In genomic region chr20:51560550-51561307, GRCh38 we compare ENCODE assay signal across 13 cellular contexts. TPM values are rescaled to one million over a fixed set of nuclear protein-coding genes. Genes with fewer than 3 reads are reported as not detected.
DNase-seq lines count a peak whose midpoint lies in the region; ATAC-seq, FAIRE-seq and TF ChIP-seq lines count a peak whose summit lies in the region.
"Had no signal": no experiment of that assay in that cellular context is flagged by ENCODE, and none has a peak within 500 bp of the region (broad histone marks: within the 10 kb centered on the region; RNA-seq: fewer than 3 reads in every experiment).

No MANE protein-coding gene starts in this region.

- no peak for FAIRE-seq in small intestine (lab: Jason Lieb, UNC)
- FAIRE-seq: D721Med, GM18507 had no signal

- ATAC-seq in HCT116 (no peak), upper lobe of right lung (no peak)
- ATAC-seq in natural killer cell treated with Interleukin-12 subunit alpha and Interleukin-12 subunit beta and Interleukin-15 and Interleukin-18, amount 100 ng/mL, for 72 hours: no peak

- TF ChIP-seq RAD21 in HCT116 (IDR thresholded peaks at IDR 0.05; ENCODE audit: low read depth): no peak

- H3K9me3 ChIP-seq in A673 (ENCODE audit: low read depth, low read length, poor library complexity, severe bottlenecking) (no peaks in the 10 kb centered on the region), HCT116 (ENCODE audit: control insufficient read depth in 1 of 2, insufficient read depth in 1 of 2, low read depth in 1 of 2, low read length in 2 of 2) (no peaks in the 10 kb centered on the region), upper lobe of right lung (no peaks in the 10 kb centered on the region), small intestine (ENCODE audit: control insufficient read depth, low read depth) (no peaks in the 10 kb centered on the region)
- H3K9me3 ChIP-seq: HAP-1, SJSA1 had no signal

- H3K4me3 ChIP-seq in A673 (ENCODE audit: low read depth, low read length, poor library complexity, severe bottlenecking) (peak overlapping the region; percentile 57), HCT116 (replicated peaks in 1 of 2; ENCODE audit: low read depth in 1 of 2, low read length in 2 of 2) (no peak overlapping the region), upper lobe of right lung (no peak overlapping the region), small intestine (ENCODE audit: low read depth in 1 of 2, low read length in 2 of 2) (no peak overlapping the region)
- H3K4me3 ChIP-seq: SJSA1 had no signal

- H3K4me1 ChIP-seq in A673 (ENCODE audit: insufficient read depth, low read length, poor library complexity, severe bottlenecking) (peaks cover 26% of the 10 kb centered on the region), HCT116 (ENCODE audit: control insufficient read depth in 1 of 2, insufficient read depth in 2 of 2, low read length in 2 of 2) (peaks cover 17 to 36% of the 10 kb centered on the region in 2 experiments), upper lobe of right lung (peaks cover 32% of the 10 kb centered on the region), small intestine (ENCODE audit: control insufficient read depth in 2 of 2, insufficient read depth in 1 of 2, low read depth in 1 of 2, low read length in 1 of 2) (peaks cover 3 to 16% of the 10 kb centered on the region in 2 donors)

- TF ChIP-seq CTCF in A673 (conservative IDR thresholded peaks at IDR 0.05; ENCODE audit: low read depth, low read length) (no peak), HCT116 (IDR thresholded peaks at IDR 0.05 in 2 of 3, conservative IDR thresholded peaks at IDR 0.05 in 1 of 3; ENCODE audit: borderline replicate concordance in 1 of 3, insufficient read depth in 1 of 3, low read depth in 2 of 3, low read length in 2 of 3) (no peak), upper lobe of right lung (IDR thresholded peaks at IDR 0.05) (no peak)

- H4K20me1 ChIP-seq in HCT116 (ENCODE audit: insufficient read depth): no peaks in the 10 kb centered on the region

- H3K4me2 ChIP-seq in HCT116 (ENCODE audit: low read length): 0 out of 2 replicates have a peak overlapping the region, but pooled peaks have one; percentile 6

- H3K4me1 Mint-ChIP-seq in natural killer cell treated with Interleukin-12 subunit alpha and Interleukin-12 subunit beta and Interleukin-15 and Interleukin-18, amount 100 ng/mL, for 72 hours (ENCODE audit: low read depth in 2 of 2): peaks cover 20 to 30% of the 10 kb centered on the region in 2 donors

- H3K79me2 ChIP-seq in HCT116 (ENCODE audit: insufficient read depth, low read length): no peaks in the 10 kb centered on the region

- WGBS in small intestine, 3 donors: 9 to 24% (median 24%) methylated on average over 16 of the region's 16 CpGs

- CTCF ChIA-PET in A673 (lab: Charles Lee) (no interaction called here), HCT116 (lab: Charles Lee) (no interaction called here)

- peaks cover 27 to 32% of the 10 kb centered on the region in 2 donors for H3K27me3 Mint-ChIP-seq in natural killer cell treated with Interleukin-12 subunit alpha and Interleukin-12 subunit beta and Interleukin-15 and Interleukin-18, amount 100 ng/mL, for 72 hours

- H3K36me3 ChIP-seq in A673 (ENCODE audit: insufficient read depth, low read length, poor library complexity, severe bottlenecking): no peaks in the 10 kb centered on the region
- no peaks in the 10 kb centered on the region for H3K36me3 ChIP-seq in HCT116 (ENCODE audit: control insufficient read depth in 1 of 2, insufficient read depth in 2 of 2, low read length in 2 of 2)
- no peaks in the 10 kb centered on the region for H3K36me3 ChIP-seq in upper lobe of right lung
- H3K36me3 ChIP-seq in small intestine (ENCODE audit: control insufficient read depth in 2 of 2, insufficient read depth in 2 of 2, low read length in 2 of 2): no peaks in the 10 kb centered on the region
- H3K36me3 ChIP-seq: HAP-1, SJSA1 had no signal

- no peaks in the 10 kb centered on the region for H3K36me3 Mint-ChIP-seq in natural killer cell treated with Interleukin-12 subunit alpha and Interleukin-12 subunit beta and Interleukin-15 and Interleukin-18, amount 100 ng/mL, for 72 hours

- no peaks in the 10 kb centered on the region for H3K9me2 ChIP-seq in HCT116 (ENCODE audit: insufficient read depth)

- BruUV-seq in A673 (replicated peaks; lab: Mats Ljungman, UMichigan) (TSS peak; percentile 29), HCT116 (replicated peaks; lab: Mats Ljungman, UMichigan) (no TSS peak)

- no peak overlapping the region for H2AFZ ChIP-seq in HCT116 (ENCODE audit: low read depth, low read length, poor library complexity, severe bottlenecking)

- H3K9me3 Mint-ChIP-seq in natural killer cell treated with Interleukin-12 subunit alpha and Interleukin-12 subunit beta and Interleukin-15 and Interleukin-18, amount 100 ng/mL, for 72 hours: no peaks in the 10 kb centered on the region

- no peak overlapping the region for H3K9ac ChIP-seq in HCT116 (ENCODE audit: low read length)

- DNase-seq in A673 (ENCODE audit: low spot score) (no peak), HCT116 (ENCODE audit: low read depth, low spot score) (no peak), caudate nucleus (lab: John Stamatoyannopoulos, UW) (peak in 13 of 61 donors; percentile 3 to 52 (median 17)), upper lobe of right lung (no peak), SK-N-DZ (ENCODE audit: low spot score) (no peak), GM03348 (ENCODE audit: low spot score) (no peak), small intestine (no peak)
- DNase-seq in natural killer cell treated with Interleukin-12 subunit alpha and Interleukin-12 subunit beta and Interleukin-15 and Interleukin-18, amount 100 ng/mL, for 72 hours (ENCODE audit: low spot score): no peak
- DNase-seq: NCI-H2081 treated with DMSO at 0.1 percent for 48 hours had no signal

- POLR2A ChIA-PET in A673 (lab: Charles Lee; ENCODE audit: low non-redundant PET) (no interaction called here), HCT116 (lab: Charles Lee) (no interaction called here)

- H3K27ac ChIP-seq in A673 (ENCODE audit: low read depth, low read length, poor library complexity, severe bottlenecking): no peak overlapping the region
- H3K27ac ChIP-seq in HCT116 (ENCODE audit: low read depth, low read length): no peak overlapping the region
- peak overlapping the region; percentile 67 for H3K27ac ChIP-seq in caudate nucleus (ENCODE audit: low read depth, low read length)
- no peak overlapping the region for H3K27ac ChIP-seq in upper lobe of right lung
- H3K27ac ChIP-seq in small intestine (ENCODE audit: low read depth in 1 of 2, low read length in 1 of 2): peak overlapping the region in 1 of 2 donors; percentile 21
- H3K27ac ChIP-seq: SJSA1 had no signal

- H3K27me3 ChIP-seq in A673 (replicated peaks; ENCODE audit: insufficient read depth, low read depth, low read length, poor library complexity) (no peaks in the 10 kb centered on the region), HCT116 (ENCODE audit: insufficient read depth, low read length) (peaks cover 30% of the 10 kb centered on the region; the same call in 1 of the 2 replicates), upper lobe of right lung (peaks cover 42% of the 10 kb centered on the region), small intestine (ENCODE audit: control insufficient read depth in 2 of 2, insufficient read depth in 2 of 2, low read length in 2 of 2) (peaks cover 0 to 7% of the 10 kb centered on the region in 2 donors)

- peak overlapping the region in 1 of 2 donors; percentile 81 for H3K27ac Mint-ChIP-seq in natural killer cell treated with Interleukin-12 subunit alpha and Interleukin-12 subunit beta and Interleukin-15 and Interleukin-18, amount 100 ng/mL, for 72 hours

- RAD21 ChIA-PET in HCT116 (lab: Charles Lee; ENCODE audit: low non-redundant PET in 1 of 2, low total read pairs in 2 of 2, uncharacterized antibody in 2 of 2, unreplicated experiment in 2 of 2): no interaction called here

- intact Hi-C loops in A673 (cut with micrococcal nuclease; ENCODE audit: unreplicated experiment) (loop anchor here (2.0 kb wide), 1 partner anchor 68 kb away; no protein-coding TSS in a partner anchor), HCT116 (cut with micrococcal nuclease) (no loop called here), upper lobe of right lung (cut with DNase I) (no loop called here)

- no peak for TF ChIP-seq POLR2A in HCT116 (IDR thresholded peaks at IDR 0.05; ENCODE audit: borderline replicate concordance, extremely low read depth, insufficient read depth, insufficient read length)

- peak overlapping the region; percentile 61 for H3K4me3 Mint-ChIP-seq in natural killer cell treated with Interleukin-12 subunit alpha and Interleukin-12 subunit beta and Interleukin-15 and Interleukin-18, amount 100 ng/mL, for 72 hours

TF ChIP-seq in HCT116, 20 proteins besides CTCF, POLR2A, EP300 and RAD21:
- no peak for TF ChIP-seq JUND (IDR thresholded peaks at IDR 0.05)
- no peak for TF ChIP-seq YY1 (IDR thresholded peaks at IDR 0.05; ENCODE audit: extremely low read depth, insufficient replicate concordance, low read depth, low read length)
- TF ChIP-seq FOSL1 (IDR thresholded peaks at IDR 0.05; ENCODE audit: low read depth): no peak
- no peak for TF ChIP-seq TCF7L2 (IDR thresholded peaks at IDR 0.05; ENCODE audit: borderline replicate concordance, extremely low read depth, insufficient read depth, insufficient read length)
- TF ChIP-seq ATF3 (IDR thresholded peaks at IDR 0.05): no peak
- no peak for TF ChIP-seq SIN3A (IDR thresholded peaks at IDR 0.05; ENCODE audit: low read depth)
TF ChIP-seq in HCT116: peak in this region for 0.

RNA-seq across cellular contexts. Expression of gene NFATC2, which starts 18.2 kb away (rescaled TPM):
- total RNA-seq in A673 (2021) (0.64 and 0.76 TPM in 2 replicates), HCT116 (2021; ENCODE audit: unreplicated experiment) (5.0 TPM), upper lobe of right lung (7.6 TPM)
- 3.6 and 3.9 TPM in 2 replicates for polyA plus RNA-seq in HCT116 (2012)
- total RNA-seq in natural killer cell treated with Interleukin-12 subunit alpha and Interleukin-12 subunit beta and Interleukin-15 and Interleukin-18, amount 100 ng/mL, for 72 hours: 10 to 100 TPM; 83.3 to 97.1 TPM
- polyA plus RNA-seq in SK-N-DZ (2014; cell fraction: cytosol; rRNA removed): not detected in 2 replicates
- polyA plus RNA-seq in SK-N-DZ (2014; cell fraction: nucleus; rRNA removed): not detected in 2 replicates
- 1 to 10 TPM; 3.1 to 6.7 (median 5.7) TPM for polyA plus RNA-seq in small intestine
- total RNA-seq: SJSA1 had no signal
